Comparison of ENCODE assay signal across 20 cellular contexts in the genomic region with DNA sequence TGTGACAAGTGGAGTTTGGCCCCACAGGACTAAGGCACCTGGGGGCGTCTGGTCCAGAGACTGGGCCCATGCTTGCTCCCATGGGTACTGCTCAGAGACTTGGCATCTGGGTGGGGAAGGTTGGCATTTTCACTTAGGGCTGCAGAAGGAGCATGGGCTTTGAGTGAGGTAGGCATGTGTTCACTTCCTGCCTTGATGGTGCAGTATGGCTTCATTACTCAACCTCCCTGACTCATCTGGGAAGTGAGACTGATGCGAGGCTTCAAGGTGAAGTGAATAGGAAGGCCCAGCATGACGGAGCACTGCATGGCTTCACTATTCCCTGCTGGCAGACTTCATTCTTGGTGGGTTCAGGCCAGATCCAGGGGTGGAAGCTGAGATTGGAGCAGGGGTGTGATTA. TPM values are rescaled to one million over a fixed set of nuclear protein-coding genes. Genes with fewer than 3 reads are reported as not detected.
A peak's percentile ranks its signal among the peaks of the same experiment; 100 is the strongest.
DNase-seq lines count a peak whose midpoint lies in the region; ATAC-seq and TF ChIP-seq lines count a peak whose summit lies in the region.
"Not testable (repeated sequence)": the region's sequence is repeated elsewhere in the genome, so short reads cannot be mapped to it uniquely, and the experiment has no call there.
"Had no signal": no experiment of that assay in that cellular context is flagged by ENCODE, and none has a peak within 500 bp of the region (broad histone marks: within the 10 kb centered on the region; RNA-seq: fewer than 3 reads in every experiment).

No MANE protein-coding gene starts in this region.

- not testable (repeated sequence) for TF ChIP-seq POLR2A in upper lobe of left lung (IDR thresholded peaks at IDR 0.05)

- H3K27me3 Mint-ChIP-seq in activated CD8-positive, alpha-beta T cell treated with anti-CD3 and anti-CD28 coated beads for 36 hours, result not testable (repeated sequence)

- H3K9me3 Mint-ChIP-seq in activated CD8-positive, alpha-beta T cell treated with anti-CD3 and anti-CD28 coated beads for 36 hours, result not testable (repeated sequence)

- ATAC-seq in GM18508 (IDR thresholded peaks at IDR 0.05; ENCODE audit: insufficient read depth, unreplicated experiment), result peak; percentile 66
- peak; percentile 81 for ATAC-seq in GM19395 (IDR thresholded peaks at IDR 0.05; ENCODE audit: unreplicated experiment)
- peak; percentile 79 for ATAC-seq in GM21786 (IDR thresholded peaks at IDR 0.05; ENCODE audit: unreplicated experiment)
- ATAC-seq in HG03060 (IDR thresholded peaks at IDR 0.05; ENCODE audit: low read depth, unreplicated experiment), result peak; percentile 78
- peak; percentile 78 for ATAC-seq in HG03565 (IDR thresholded peaks at IDR 0.05; ENCODE audit: unreplicated experiment)
- peak; percentile 98 for ATAC-seq in activated CD8-positive, alpha-beta T cell treated with anti-CD3 and anti-CD28 coated beads for 36 hours
- peak; percentile 12 for ATAC-seq in left lobe of liver
- peak; percentile 1 to 6 for ATAC-seq in upper lobe of left lung (ENCODE audit: low FRiP score in 2 of 2)

- H3K27ac Mint-ChIP-seq in activated CD8-positive, alpha-beta T cell treated with anti-CD3 and anti-CD28 coated beads for 36 hours, result not testable (repeated sequence)

- not testable (repeated sequence) for H3K36me3 Mint-ChIP-seq in activated CD8-positive, alpha-beta T cell treated with anti-CD3 and anti-CD28 coated beads for 36 hours (ENCODE audit: low read depth)

- H3K9me3 ChIP-seq in upper lobe of left lung, result not testable (repeated sequence)

- not testable (repeated sequence) for H3K4me1 ChIP-seq in upper lobe of left lung

- H3K36me3 ChIP-seq in upper lobe of left lung, result not testable (repeated sequence)

- TF ChIP-seq EP300 in upper lobe of left lung (IDR thresholded peaks at IDR 0.05), result not testable (repeated sequence)

- H3K4me1 Mint-ChIP-seq in activated CD8-positive, alpha-beta T cell treated with anti-CD3 and anti-CD28 coated beads for 36 hours (ENCODE audit: low read depth), result not testable (repeated sequence)

- CTCF ChIA-PET in activated CD8-positive, alpha-beta T cell treated with anti-CD3 and anti-CD28 coated beads for 36 hours (lab: Charles Lee), result not testable (repeated sequence)

- WGBS in upper lobe of left lung, 2 donors, result no CpG with 5 or more reads among the region's 3 CpGs

- not testable (repeated sequence) for TF ChIP-seq CTCF in activated CD8-positive, alpha-beta T cell treated with anti-CD3 and anti-CD28 coated beads for 36 hours (IDR thresholded peaks at IDR 0.05); upper lobe of left lung (IDR thresholded peaks at IDR 0.05)

- not testable (repeated sequence) for H3K4me3 Mint-ChIP-seq in activated CD8-positive, alpha-beta T cell treated with anti-CD3 and anti-CD28 coated beads for 36 hours

- not testable (repeated sequence) for DNase-seq in activated CD8-positive, alpha-beta T cell treated with anti-CD3 and anti-CD28 coated beads for 36 hours; left lobe of liver (ENCODE audit: low spot score); upper lobe of left lung

- intact Hi-C loops in activated CD8-positive, alpha-beta T cell treated with anti-CD3 and anti-CD28 coated beads for 36 hours (cut with micrococcal nuclease), result not testable (repeated sequence)

- POLR2A ChIA-PET in activated CD8-positive, alpha-beta T cell treated with anti-CD3 and anti-CD28 coated beads for 36 hours (lab: Charles Lee), result not testable (repeated sequence)

- H3K4me3 ChIP-seq in upper lobe of left lung, result not testable (repeated sequence)

- not testable (repeated sequence) for H3K27me3 ChIP-seq in upper lobe of left lung

- H3K27ac ChIP-seq in upper lobe of left lung, result not testable (repeated sequence)

RNA-seq across cellular contexts. Expression of a gene that starts 11.3 kb away (rescaled TPM):
- total RNA-seq in activated CD8-positive, alpha-beta T cell treated with anti-CD3 and anti-CD28 coated beads for 36 hours, result not detected
- total RNA-seq in left lobe of liver (1.7 TPM), upper lobe of left lung (10 to 100 TPM in 3 of 6 donors, 1 to 10 TPM in 3; 4.2 to 25.6 (median 10.7) TPM)
- total RNA-seq: B cell; cardiac septum; CD8-positive, alpha-beta memory T cell; skeletal muscle tissue had no signal

RNA-seq across cellular contexts. Expression of a gene that starts 18.9 kb away (rescaled TPM):
- total RNA-seq in activated CD8-positive, alpha-beta T cell treated with anti-CD3 and anti-CD28 coated beads for 36 hours, result not detected
- total RNA-seq in left lobe of liver, result not detected
- not detected for total RNA-seq in upper lobe of left lung
- total RNA-seq: activated CD4-positive, alpha-beta memory T cell treated with anti-CD3 and anti-CD28 coated beads, Interleukin-2, amount 10 ng/mL, durations not matched to agents 7 days and 5 days; activated naive CD8-positive, alpha-beta T cell treated with anti-CD3 and anti-CD28 coated beads, Interleukin-2, amount 10 ng/mL, durations not matched to agents 7 days and 5 days; astrocyte; B cell; cardiac septum; CD8-positive, alpha-beta memory T cell; epithelial cell of proximal tubule; ovary; renal cortical epithelial cell; skeletal muscle tissue; stomach; thyroid gland had no signal

RNA-seq across cellular contexts. Expression of a gene that starts 50.8 kb away (rescaled TPM):
- total RNA-seq in activated CD8-positive, alpha-beta T cell treated with anti-CD3 and anti-CD28 coated beads for 36 hours, result 1 to 10 TPM; 3.4 to 3.6 TPM
- total RNA-seq in left lobe of liver (14.8 TPM), upper lobe of left lung (10 to 100 TPM in 2 of 6 donors, 1 to 10 TPM in 4; 3.6 to 40.9 (median 8.5) TPM)

Comparison
In these comparisons a context has a peak if more than half of its experiments do, and no peak if none do; other contexts are left out.
1. ATAC-seq: peak in every context shown above with its lines; median percentile 98 in activated CD8-positive, alpha-beta T cell treated with anti-CD3 and anti-CD28 coated beads for 36 hours; 81 in GM19395; 79 in GM21786; 78 in HG03060; 78 in HG03565; 66 in GM18508; 12 in left lobe of liver; 4 in upper lobe of left lung.